Comparison of ENCODE assay signal across 8 cellular contexts in the genomic region with DNA sequence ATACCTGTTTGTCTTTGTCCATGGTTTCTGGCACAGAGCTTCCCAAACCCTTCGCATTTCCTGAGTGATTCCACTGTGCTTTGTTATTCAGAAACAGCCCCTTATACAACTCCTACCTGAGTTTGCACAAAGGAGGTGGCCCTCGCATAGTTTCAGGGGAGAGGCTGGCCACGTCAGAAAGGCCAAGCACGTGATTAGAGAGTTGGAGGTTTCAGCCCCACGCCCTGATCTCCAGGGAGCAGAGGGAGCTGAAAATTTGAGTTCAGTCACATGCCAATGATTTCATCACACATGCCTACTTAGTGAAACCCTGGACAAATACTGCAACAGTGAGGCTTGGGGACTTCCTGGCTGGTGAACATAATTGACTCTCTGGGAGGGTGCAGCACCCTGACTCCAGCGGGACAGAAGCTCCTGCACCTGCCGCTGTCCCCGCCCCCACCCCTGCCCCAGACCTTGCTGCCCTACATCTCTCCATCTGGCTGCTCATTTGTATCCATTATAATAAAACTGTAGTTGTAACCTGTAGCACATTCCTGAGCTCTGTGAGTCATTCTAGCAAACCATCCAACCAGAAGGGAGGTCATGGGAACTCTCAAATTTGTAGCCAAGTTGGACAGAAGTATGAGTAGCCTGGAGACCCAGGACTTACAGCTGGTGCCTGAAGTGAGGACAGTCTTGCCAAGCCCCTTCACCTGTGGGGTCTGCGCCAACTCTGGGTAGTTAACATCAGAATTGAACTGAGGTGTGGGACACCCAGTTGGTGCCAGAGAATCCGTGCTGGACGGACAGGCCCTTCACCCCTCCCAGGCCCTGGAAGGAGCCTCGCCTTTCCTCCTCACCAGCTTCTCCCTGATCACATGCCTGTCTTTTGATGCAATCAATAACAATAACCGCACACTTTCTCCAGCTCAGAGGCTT.
DNase-seq lines count a peak whose midpoint lies in the region; ATAC-seq and TF ChIP-seq lines count a peak whose summit lies in the region.

No MANE protein-coding gene starts in this region.

- no TSS peak for BruUV-seq in MCF 10A (replicated peaks; lab: Mats Ljungman, UMichigan)

- H3K9me3 ChIP-seq in MG63 (no peaks in the 10 kb centered on the region), right lobe of liver (no peaks in the 10 kb centered on the region), T-helper 17 cell (ENCODE audit: control insufficient read depth, low read length, poor library complexity, severe bottlenecking) (no peaks in the 10 kb centered on the region)

- H3K9me3 Mint-ChIP-seq in MCF 10A (ENCODE audit: unreplicated experiment): no peaks in the 10 kb centered on the region

- H3K36me3 ChIP-seq in MG63 (no peaks in the 10 kb centered on the region), right lobe of liver (no peaks in the 10 kb centered on the region)

- 34% methylated on average over 9 of the region's 13 CpGs for WGBS in right lobe of liver (ENCODE audit: insufficient coverage, low coverage, low lambda C conversion rate, missing lambda C conversion rate)

- H3K27ac Mint-ChIP-seq in MCF 10A (ENCODE audit: low read depth, unreplicated experiment) (peak overlapping the region; percentile 99), T-helper 17 cell (no peak overlapping the region)

- H3K4me1 ChIP-seq in right lobe of liver: peaks cover 0 to 6% (median 0%) of the 10 kb centered on the region in 4 donors

- no peak for TF ChIP-seq CTCF in MCF 10A (IDR thresholded peaks at IDR 0.05; ENCODE audit: unreplicated experiment)
- no peak for TF ChIP-seq CTCF in right lobe of liver (IDR thresholded peaks at IDR 0.05)

- H3K36me3 Mint-ChIP-seq in MCF 10A (ENCODE audit: insufficient read depth, unreplicated experiment): peaks cover 4% of the 10 kb centered on the region
- peaks cover 3% of the 10 kb centered on the region for H3K36me3 Mint-ChIP-seq in T-helper 17 cell (ENCODE audit: low read depth)

- H3K4me3 Mint-ChIP-seq in MCF 10A (ENCODE audit: unreplicated experiment) (peak overlapping the region; percentile 45), T-helper 17 cell (no peak overlapping the region)

- peak; percentile 35 for TF ChIP-seq POLR2A in right lobe of liver (IDR thresholded peaks at IDR 0.05)

- H3K4me3 ChIP-seq in MG63 (no peak overlapping the region), right lobe of liver (no peak overlapping the region)

- H3K27me3 ChIP-seq in MG63 (no peaks in the 10 kb centered on the region), right lobe of liver (no peaks in the 10 kb centered on the region)

- DNase-seq in AG08395 (ENCODE audit: low spot score) (peak; percentile 91), MG63 (peak; percentile 81), MCF 10A (ENCODE audit: unreplicated experiment) (peak; percentile 97), right lobe of liver (peak; percentile 76 to 85 (median 85)), T-helper 17 cell (no peak), GM19238 (ENCODE audit: insufficient read length, low spot score) (no peak), Ammon's horn (ENCODE audit: low spot score) (no peak)

- ATAC-seq in right lobe of liver (peak; percentile 89 to 95 (median 92)), T-helper 17 cell (no peak), HG03135 (IDR thresholded peaks at IDR 0.05; ENCODE audit: unreplicated experiment) (no peak)

- intact Hi-C loops in MCF 10A (cut with micrococcal nuclease): loop anchor here (5.0 kb wide), 1 partner anchor 32 kb away; no protein-coding TSS in a partner anchor
- intact Hi-C loops in right lobe of liver (cut with DNase I): no loop called here

- CTCF ChIA-PET in MCF 10A (lab: Yijun Ruan, JAX): interaction anchor here (0.8 to 3.8 kb wide), 4 partner anchors 14 to 39 kb away, joined by 4 to 12 read pairs (median 5); no protein-coding TSS in a partner anchor

- H3K27ac ChIP-seq in right lobe of liver: peak overlapping the region; percentile 73 to 97 (median 84)

- H3K27me3 Mint-ChIP-seq in MCF 10A (ENCODE audit: insufficient read depth, unreplicated experiment): no peaks in the 10 kb centered on the region
- no peaks in the 10 kb centered on the region for H3K27me3 Mint-ChIP-seq in T-helper 17 cell

- peaks cover 50% of the 10 kb centered on the region for H3K4me1 Mint-ChIP-seq in MCF 10A (ENCODE audit: insufficient read depth, unreplicated experiment)
- H3K4me1 Mint-ChIP-seq in T-helper 17 cell: peaks cover 6% of the 10 kb centered on the region

- POLR2A ChIA-PET in MCF 10A (lab: Yijun Ruan, JAX): interaction anchor here (0.9 to 4.0 kb wide), 13 partner anchors 8 to 542 kb away, joined by 3 to 44 read pairs (median 5); a partner anchor contains a TSS

Comparison
In these comparisons a context has a peak if more than half of its experiments do, and no peak if none do; other contexts are left out.
1. DNase-seq: peak in AG08395 (single experiment), MG63 (single experiment), MCF 10A (single experiment) and right lobe of liver (3 of 3); none in T-helper 17 cell (0 of 3), GM19238 (single experiment) and Ammon's horn (single experiment).
2. ATAC-seq: peak in right lobe of liver (4 of 4); none in T-helper 17 cell (single experiment) and HG03135 (single experiment).